Comparison of ENCODE assay signal across 30 cellular contexts in the genomic region with DNA sequence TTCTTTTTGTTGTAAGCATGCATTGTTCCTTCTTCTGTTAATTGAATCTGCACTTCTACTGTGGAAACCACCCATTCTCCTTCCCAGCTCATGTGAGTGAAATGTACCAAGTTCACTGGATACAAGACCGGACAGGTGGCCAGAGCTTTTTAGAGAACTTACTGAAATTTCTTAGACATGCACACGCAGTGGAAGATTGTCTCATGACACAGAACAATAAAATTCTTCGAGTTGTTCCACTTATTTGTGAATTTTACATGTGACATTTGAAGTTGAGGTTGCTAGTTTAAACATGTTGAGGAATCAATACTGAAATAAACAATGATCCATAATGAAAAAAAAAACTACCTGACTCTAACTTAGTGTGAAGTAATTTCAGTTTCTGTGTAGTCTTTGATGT.
DNase-seq lines count a peak whose midpoint lies in the region; ATAC-seq, FAIRE-seq and TF ChIP-seq lines count a peak whose summit lies in the region.
"Had no signal": no experiment of that assay in that cellular context is flagged by ENCODE, and none has a peak within 500 bp of the region (broad histone marks: within the 10 kb centered on the region; RNA-seq: fewer than 3 reads in every experiment).

No MANE protein-coding gene starts in this region.

- no peaks in the 10 kb centered on the region for H3K4me1 ChIP-seq in foreskin keratinocyte
- H3K4me1 ChIP-seq: A549; BE2C; BLaER1; BLaER1 treated with 17β-estradiol and CSF1 and Interleukin-3, amounts not matched to agents 10 nM and 100 nM; Caco-2 had no signal

- no peak overlapping the region for H3K27ac ChIP-seq in foreskin keratinocyte
- H3K27ac ChIP-seq: 22Rv1; A549; BLaER1; BLaER1 treated with 17β-estradiol and CSF1 and Interleukin-3, amounts not matched to agents 10 nM and 100 nM; C4-2B had no signal

- TF ChIP-seq CTCF in D721Med (IDR thresholded peaks at IDR 0.05; ENCODE audit: insufficient read depth, missing control alignments) (no peak), foreskin keratinocyte (conservative IDR thresholded peaks at IDR 0.05) (no peak)

- no peak for ATAC-seq in foreskin keratinocyte
- ATAC-seq: A549; CD8-positive, alpha-beta T cell had no signal

- H3K27me3 ChIP-seq in foreskin keratinocyte, result no peaks in the 10 kb centered on the region
- H3K27me3 ChIP-seq: BE2C; BLaER1; BLaER1 treated with 17β-estradiol and CSF1 and Interleukin-3, amounts not matched to agents 10 nM and 100 nM had no signal

- DNase-seq in D721Med (ENCODE audit: insufficient read length, low spot score) (no peak), foreskin keratinocyte (peak; percentile 50 to 75), middle frontal gyrus (ENCODE audit: extremely low spot score, low spot score) (no peak)
- DNase-seq in activated CD8-positive, alpha-beta memory T cell treated with anti-CD3 and anti-CD28 coated beads for 24 hours, result no peak
- DNase-seq: 8988T; ACHN; AML-193; BE2C; C1 segment of cervical spinal cord; Caco-2; Calu3; CD4-positive, alpha-beta memory T cell; CD4-positive, alpha-beta T cell; CD4-positive, CD25-positive, alpha-beta regulatory T cell; CD8-positive, alpha-beta memory T cell; CD8-positive, alpha-beta T cell; COR-L47; DMS 273 treated with DMSO at 0.1 percent for 48 hours; DMS153; DMS53; DMS79; DMS79 treated with DMSO at 0.1 percent for 48 hours; DND-41; EL had no signal

- FAIRE-seq in D721Med (lab: Jason Lieb, UNC), result peak; percentile 25
- FAIRE-seq: A204.1, A549 had no signal

Comparison
In these comparisons a context has a peak if more than half of its experiments do, and no peak if none do; other contexts are left out.
1. DNase-seq: peak in foreskin keratinocyte (2 of 2); none in D721Med (single experiment), middle frontal gyrus (single experiment) and activated CD8-positive, alpha-beta memory T cell treated with anti-CD3 and anti-CD28 coated beads for 24 hours (single experiment).